Comparison of ENCODE assay signal across 8 cellular contexts in the genomic region with DNA sequence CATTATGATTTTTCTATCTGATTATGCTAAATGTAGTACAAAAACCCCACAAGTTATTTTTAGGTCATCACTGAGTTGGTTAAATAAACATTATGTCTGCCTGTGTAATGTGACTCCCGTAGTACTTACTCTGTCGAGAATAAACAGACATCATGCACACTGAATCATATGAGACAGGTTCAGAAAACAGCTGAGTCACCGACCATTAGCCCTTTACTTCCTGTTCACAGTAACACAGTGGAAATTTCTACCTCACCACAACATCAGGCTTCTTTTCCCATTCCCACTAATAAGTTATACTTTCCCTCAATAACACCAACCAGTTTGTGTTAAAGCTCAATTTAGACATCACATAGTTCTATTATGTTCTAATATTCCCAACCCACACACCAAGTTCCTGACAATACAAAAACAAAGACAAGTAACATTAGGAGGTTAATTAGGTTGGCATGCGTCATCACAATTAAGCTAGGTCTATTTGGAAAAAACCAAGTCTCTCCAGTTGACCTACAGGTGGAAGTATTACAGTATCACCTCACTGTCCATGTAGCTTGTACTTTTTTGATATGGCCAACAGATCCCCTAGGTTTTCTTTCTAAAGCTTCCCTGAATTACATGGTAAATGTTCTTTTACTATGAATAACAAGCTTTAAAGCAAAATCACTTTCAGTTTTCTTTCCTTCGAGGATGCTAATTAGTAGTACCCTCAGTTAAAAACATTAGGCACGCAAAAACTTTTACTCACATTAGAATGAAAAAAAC.
A peak's percentile ranks its signal among the peaks of the same experiment; 100 is the strongest.
DNase-seq lines count a peak whose midpoint lies in the region; ATAC-seq and TF ChIP-seq lines count a peak whose summit lies in the region.

No MANE protein-coding gene starts in this region.

- no peaks in the 10 kb centered on the region for H3K27me3 Mint-ChIP-seq in glutamatergic neuron (ENCODE audit: unreplicated experiment)

- H3K4me3 Mint-ChIP-seq in glutamatergic neuron (ENCODE audit: unreplicated experiment) = no peak overlapping the region

- DNase-seq in Daoy (ENCODE audit: low read depth) (peak; percentile 96), GM20000 (ENCODE audit: low spot score) (peak; percentile 82), HPDE6-E6E7 (ENCODE audit: extremely low spot score) (peak; percentile 81), NCI-H748 (lab: John Stamatoyannopoulos, UW; ENCODE audit: unreplicated experiment) (peak; percentile 93), glutamatergic neuron (no peak)
- DNase-seq in activated naive CD4-positive, alpha-beta T cell treated with anti-CD3 and anti-CD28 coated beads, Interleukin-2, amount 50 U/mL, for 72 hours (ENCODE audit: low spot score in 2 of 2) = peak in 1 of 2 donors; percentile 17
- DNase-seq in effector memory CD4-positive, alpha-beta T cell = no peak

- H3K27ac Mint-ChIP-seq in activated naive CD4-positive, alpha-beta T cell treated with anti-CD3 and anti-CD28 coated beads, Interleukin-2, amount 50 U/mL, for 72 hours = peak overlapping the region; percentile 56 to 81
- peak overlapping the region; percentile 31 for H3K27ac Mint-ChIP-seq in glutamatergic neuron (ENCODE audit: unreplicated experiment)

- H3K36me3 Mint-ChIP-seq in activated naive CD4-positive, alpha-beta T cell treated with anti-CD3 and anti-CD28 coated beads, Interleukin-2, amount 50 U/mL, for 72 hours = peaks cover 0 to 16% of the 10 kb centered on the region in 2 donors
- H3K36me3 Mint-ChIP-seq in glutamatergic neuron (ENCODE audit: unreplicated experiment) = peaks cover 5% of the 10 kb centered on the region

- H3K9me3 Mint-ChIP-seq in activated naive CD4-positive, alpha-beta T cell treated with anti-CD3 and anti-CD28 coated beads, Interleukin-2, amount 50 U/mL, for 72 hours = no peaks in the 10 kb centered on the region
- H3K9me3 Mint-ChIP-seq in glutamatergic neuron (ENCODE audit: unreplicated experiment) = peaks cover 1% of the 10 kb centered on the region

- H3K27me3 ChIP-seq in rectal smooth muscle tissue (ENCODE audit: control insufficient read depth, insufficient read depth, low read length) = no peaks in the 10 kb centered on the region
- H3K27me3 ChIP-seq in effector memory CD4-positive, alpha-beta T cell (replicated peaks; ENCODE audit: control insufficient read depth, insufficient read depth, low read length, poor library complexity, severe bottlenecking) = no peaks in the 10 kb centered on the region

- H3K4me3 ChIP-seq in rectal smooth muscle tissue (ENCODE audit: low read length) = peak overlapping the region; percentile 10
- no peak overlapping the region for H3K4me3 ChIP-seq in effector memory CD4-positive, alpha-beta T cell (ENCODE audit: insufficient read depth, low read depth, low read length, poor library complexity, severe bottlenecking)

- peak; percentile 88 to 89 for ATAC-seq in activated naive CD4-positive, alpha-beta T cell treated with anti-CD3 and anti-CD28 coated beads, Interleukin-2, amount 50 U/mL, for 72 hours

- peak overlapping the region; percentile 89 for H3K27ac ChIP-seq in rectal smooth muscle tissue (ENCODE audit: low read depth, low read length)
- no peak overlapping the region for H3K27ac ChIP-seq in effector memory CD4-positive, alpha-beta T cell (ENCODE audit: insufficient read depth, low read length, poor library complexity, severe bottlenecking)

- no peaks in the 10 kb centered on the region for H3K9me3 ChIP-seq in effector memory CD4-positive, alpha-beta T cell (ENCODE audit: control insufficient read depth, low read length)

- H3K36me3 ChIP-seq in rectal smooth muscle tissue (ENCODE audit: control insufficient read depth, insufficient read depth, low read length) = no peaks in the 10 kb centered on the region
- no peaks in the 10 kb centered on the region for H3K36me3 ChIP-seq in effector memory CD4-positive, alpha-beta T cell (ENCODE audit: control insufficient read depth, insufficient read depth, low read length)

- TF ChIP-seq CTCF in GM20000 (IDR thresholded peaks at IDR 0.05; ENCODE audit: extremely low read depth, missing control alignments) (no peak), glutamatergic neuron (IDR thresholded peaks at IDR 0.05; ENCODE audit: partially characterized antibody, unreplicated experiment) (no peak)

- no peak overlapping the region for H3K9ac ChIP-seq in rectal smooth muscle tissue (ENCODE audit: low read length)

- peaks cover 8% of the 10 kb centered on the region for H3K4me1 Mint-ChIP-seq in glutamatergic neuron (ENCODE audit: low read depth, unreplicated experiment)

- peaks cover 19% of the 10 kb centered on the region for H3K4me1 ChIP-seq in rectal smooth muscle tissue (ENCODE audit: control insufficient read depth, insufficient read depth, low read length)
- H3K4me1 ChIP-seq in effector memory CD4-positive, alpha-beta T cell (ENCODE audit: control insufficient read depth, insufficient read depth, low read length, poor library complexity, severe bottlenecking) = peaks cover 3% of the 10 kb centered on the region

Comparison
In these comparisons a context has a peak if more than half of its experiments do, and no peak if none do; other contexts are left out.
1. DNase-seq: peak in Daoy (single experiment), GM20000 (single experiment), HPDE6-E6E7 (single experiment) and NCI-H748 (single experiment); none in glutamatergic neuron (single experiment) and effector memory CD4-positive, alpha-beta T cell (0 of 3).